10 cellular contexts compared by ENCODE assay signal in genomic region chr16:50301626-50302471, GRCh38. TPM values are rescaled to one million over a fixed set of nuclear protein-coding genes. Genes with fewer than 3 reads are reported as not detected.
DNase-seq lines count a peak whose midpoint lies in the region; TF ChIP-seq lines count a peak whose summit lies in the region.
"Had no signal": no experiment of that assay in that cellular context is flagged by ENCODE, and none has a peak within 500 bp of the region (broad histone marks: within the 10 kb centered on the region; RNA-seq: fewer than 3 reads in every experiment).

No MANE protein-coding gene starts in this region.

- no peaks in the 10 kb centered on the region for H3K9me3 Mint-ChIP-seq in Caco-2 (ENCODE audit: unreplicated experiment)

- H3K4me1 Mint-ChIP-seq in Caco-2 (ENCODE audit: low read depth, unreplicated experiment), result peaks cover 16% of the 10 kb centered on the region

- H3K27ac Mint-ChIP-seq in Caco-2 (ENCODE audit: unreplicated experiment), result peak overlapping the region; percentile 44

- H2AFZ ChIP-seq in fibroblast of lung (ENCODE audit: low read length), result no peak overlapping the region

- H3K9me3 ChIP-seq in Caco-2 (no peaks in the 10 kb centered on the region), Peyer's patch (no peaks in the 10 kb centered on the region), fibroblast of lung (ENCODE audit: control insufficient read depth, insufficient read depth, low read depth, low read length) (no peaks in the 10 kb centered on the region), ovary (no peaks in the 10 kb centered on the region)

- H3K4me2 ChIP-seq in fibroblast of lung (ENCODE audit: extremely low read depth, insufficient read depth, low read length), result no peak overlapping the region

- intact Hi-C loops in Caco-2 (cut with micrococcal nuclease; ENCODE audit: unreplicated experiment) (no loop called here), ovary (cut with DNase I) (no loop called here)

- DNase-seq in Caco-2 (peak; percentile 34 to 44), Peyer's patch (peak in 2 of 3 donors; percentile 47 to 48), fibroblast of lung (ENCODE audit: low read depth in 2 of 2) (peak; percentile 71 to 91), ovary (peak in 3 of 5 donors; percentile 17 to 39 (median 20)), NCI-H2227 (lab: John Stamatoyannopoulos, UW; ENCODE audit: unreplicated experiment) (no peak), DMS53 treated with DMSO at 0.1 percent for 48 hours (lab: John Stamatoyannopoulos, UW; ENCODE audit: unreplicated experiment) (no peak), COLO668 (lab: John Stamatoyannopoulos, UW; ENCODE audit: unreplicated experiment) (no peak)
- DNase-seq in stimulated activated CD4-positive, alpha-beta T cell treated with anti-CD3 and anti-CD28 coated beads, Interleukin-4, amount 100 ng/mL, for 4 hours, result no peak
- DNase-seq: retina, T-helper 9 cell had no signal

- no peak overlapping the region for H3K4me3 Mint-ChIP-seq in Caco-2 (ENCODE audit: unreplicated experiment)

- H3K4me1 ChIP-seq in Caco-2 (peaks cover 12% of the 10 kb centered on the region; the same call in 1 of the 2 replicates), Peyer's patch (peaks cover 0 to 8% (median 0%) of the 10 kb centered on the region in 4 donors), fibroblast of lung (ENCODE audit: control insufficient read depth, extremely low read depth, insufficient read depth, low read length) (peaks cover 15% of the 10 kb centered on the region), ovary (ENCODE audit: insufficient read depth) (peaks cover 11% of the 10 kb centered on the region)

- no peaks in the 10 kb centered on the region for H4K20me1 ChIP-seq in fibroblast of lung (ENCODE audit: control insufficient read depth, extremely low read depth, insufficient read depth, low read length)

- WGBS in ovary, 3 donors, result 77 to 88% (median 79%) methylated on average over 19 to 21 of the region's 21 CpGs

- no peaks in the 10 kb centered on the region for H3K79me2 ChIP-seq in fibroblast of lung (ENCODE audit: control insufficient read depth, insufficient read depth, low read length)

- H3K27me3 ChIP-seq in Caco-2 (replicated peaks; ENCODE audit: control insufficient read depth, insufficient read depth, low read length) (no peaks in the 10 kb centered on the region), Peyer's patch (no peaks in the 10 kb centered on the region), fibroblast of lung (ENCODE audit: control insufficient read depth, insufficient read depth, low read length) (no peaks in the 10 kb centered on the region), ovary (no peaks in the 10 kb centered on the region)

- POLR2A ChIA-PET in Caco-2 (lab: Charles Lee), result no interaction called here

- no peak for TF ChIP-seq EP300 in ovary (IDR thresholded peaks at IDR 0.05)

- H3K27ac ChIP-seq in Peyer's patch (peak overlapping the region in 1 of 4 donors; percentile 25), fibroblast of lung (ENCODE audit: insufficient read depth, low read length) (peak overlapping the region; percentile 44), ovary (no peak overlapping the region)

- no peak for TF ChIP-seq POLR2A in Peyer's patch (IDR thresholded peaks at IDR 0.05)
- no peak for TF ChIP-seq POLR2A in ovary (IDR thresholded peaks at IDR 0.05)

- TF ChIP-seq CTCF in Caco-2 (IDR thresholded peaks at IDR 0.05; ENCODE audit: insufficient read depth in 1 of 2, low read depth in 1 of 2, low read length in 1 of 2, severe bottlenecking in 1 of 2, unreplicated experiment in 1 of 2) (no peak), Peyer's patch (IDR thresholded peaks at IDR 0.05) (no peak), fibroblast of lung (conservative IDR thresholded peaks at IDR 0.05 in 1 of 2, IDR thresholded peaks at IDR 0.05 in 1 of 2; ENCODE audit: low read depth in 1 of 2, low read length in 2 of 2) (no peak), ovary (IDR thresholded peaks at IDR 0.05) (no peak)

- no peak overlapping the region for H3K9ac ChIP-seq in fibroblast of lung (ENCODE audit: insufficient read depth, low read length)

- no TSS peak for BruUV-seq in Caco-2 (replicated peaks; lab: Mats Ljungman, UMichigan)

- H3K36me3 Mint-ChIP-seq in Caco-2 (ENCODE audit: insufficient read depth, unreplicated experiment), result peaks cover 25% of the 10 kb centered on the region

- no peaks in the 10 kb centered on the region for H3K27me3 Mint-ChIP-seq in Caco-2 (ENCODE audit: insufficient read depth, unreplicated experiment)

- H3K4me3 ChIP-seq in Caco-2 (ENCODE audit: low read depth, low read length), result no peak overlapping the region
- no peak overlapping the region for H3K4me3 ChIP-seq in Peyer's patch
- no peak overlapping the region for H3K4me3 ChIP-seq in fibroblast of lung (replicated peaks in 1 of 4; ENCODE audit: control extremely low read depth in 1 of 4, insufficient read depth in 1 of 4, low read depth in 3 of 4, low read length in 4 of 4)
- no peak overlapping the region for H3K4me3 ChIP-seq in ovary

- H3K36me3 ChIP-seq in Caco-2 (ENCODE audit: control insufficient read depth, insufficient read depth, low read length) (no peaks in the 10 kb centered on the region), Peyer's patch (peaks cover 0 to 11% (median 0%) of the 10 kb centered on the region in 3 donors), fibroblast of lung (ENCODE audit: control insufficient read depth, insufficient read depth, low read length) (no peaks in the 10 kb centered on the region), ovary (no peaks in the 10 kb centered on the region)

- CTCF ChIA-PET in Caco-2 (lab: Charles Lee), result no interaction called here

RNA-seq across cellular contexts. Expression of gene ADCY7, which starts 35.5 kb away (rescaled TPM):
- total RNA-seq in Caco-2 (2022) (51.3 and 54.2 TPM in 2 replicates), Peyer's patch (10 to 100 TPM in 3 of 4 donors, 1 to 10 TPM in 1; 6.5 to 67.7 (median 21.5) TPM), fibroblast of lung (34.0 and 34.7 TPM in 2 replicates), ovary (10 to 100 TPM; 23.4 to 78.9 (median 39.5) TPM)
- polyA plus RNA-seq in fibroblast of lung (9.4 and 9.9 TPM in 2 replicates), ovary (10 to 100 TPM; 10.2 to 10.7 TPM)
- polyA plus RNA-seq in fibroblast of lung (2012), result 11.4 and 13.9 TPM in 2 replicates
- 27.4 and 53.6 TPM in 2 replicates for polyA minus RNA-seq in fibroblast of lung (ENCODE audit: low replicate concordance)

Comparison
In these comparisons a context has a peak if more than half of its experiments do, and no peak if none do; other contexts are left out.
1. DNase-seq: peak in Caco-2 (2 of 2), Peyer's patch (2 of 3), fibroblast of lung (2 of 2) and ovary (3 of 5); none in NCI-H2227 (single experiment), stimulated activated CD4-positive, alpha-beta T cell treated with anti-CD3 and anti-CD28 coated beads, Interleukin-4, amount 100 ng/mL, for 4 hours (0 of 2), DMS53 treated with DMSO at 0.1 percent for 48 hours (single experiment) and COLO668 (single experiment).